ENCODE assay signal across 1 cellular context in the genomic region with DNA sequence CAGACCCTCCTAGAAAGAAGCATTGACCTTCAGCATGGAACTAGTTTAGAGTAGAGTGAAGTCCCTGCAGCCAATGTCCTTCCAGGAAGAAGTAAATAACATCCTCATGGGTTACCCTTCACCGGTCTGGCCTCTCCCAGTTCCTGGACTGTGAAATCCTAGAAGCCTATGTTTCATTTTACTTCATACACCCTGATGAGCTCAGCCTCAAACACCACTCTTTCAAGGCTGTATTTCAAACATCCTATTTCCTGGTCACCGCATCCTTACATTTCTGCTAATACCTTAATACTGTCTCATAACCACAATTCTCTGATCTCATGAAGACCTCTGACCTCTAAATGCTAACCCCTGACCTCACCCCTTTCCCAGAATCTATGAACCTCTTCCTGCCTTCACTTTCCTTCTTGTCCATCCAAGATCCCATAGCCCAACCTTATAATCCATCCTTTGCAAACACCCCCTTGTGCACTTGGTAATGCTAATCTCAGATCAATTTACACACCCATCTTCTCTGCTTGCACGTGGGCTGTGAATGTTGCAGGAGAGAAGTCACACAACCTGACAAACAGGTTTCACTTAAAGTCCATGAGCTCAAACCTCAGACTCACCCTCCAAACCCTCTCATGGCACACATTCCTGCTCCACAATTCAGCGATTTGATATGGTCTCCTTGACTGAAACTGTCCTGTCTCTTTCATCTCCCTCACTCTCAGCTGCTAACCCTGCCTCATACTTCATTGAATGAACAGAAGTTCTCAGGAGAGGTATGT.
TF ChIP-seq lines count a peak whose summit lies in the region.

No MANE protein-coding gene starts in this region.

TF ChIP-seq in K562, 482 proteins besides CTCF, POLR2A, EP300 and RAD21:
- TF ChIP-seq, protein P1, sequence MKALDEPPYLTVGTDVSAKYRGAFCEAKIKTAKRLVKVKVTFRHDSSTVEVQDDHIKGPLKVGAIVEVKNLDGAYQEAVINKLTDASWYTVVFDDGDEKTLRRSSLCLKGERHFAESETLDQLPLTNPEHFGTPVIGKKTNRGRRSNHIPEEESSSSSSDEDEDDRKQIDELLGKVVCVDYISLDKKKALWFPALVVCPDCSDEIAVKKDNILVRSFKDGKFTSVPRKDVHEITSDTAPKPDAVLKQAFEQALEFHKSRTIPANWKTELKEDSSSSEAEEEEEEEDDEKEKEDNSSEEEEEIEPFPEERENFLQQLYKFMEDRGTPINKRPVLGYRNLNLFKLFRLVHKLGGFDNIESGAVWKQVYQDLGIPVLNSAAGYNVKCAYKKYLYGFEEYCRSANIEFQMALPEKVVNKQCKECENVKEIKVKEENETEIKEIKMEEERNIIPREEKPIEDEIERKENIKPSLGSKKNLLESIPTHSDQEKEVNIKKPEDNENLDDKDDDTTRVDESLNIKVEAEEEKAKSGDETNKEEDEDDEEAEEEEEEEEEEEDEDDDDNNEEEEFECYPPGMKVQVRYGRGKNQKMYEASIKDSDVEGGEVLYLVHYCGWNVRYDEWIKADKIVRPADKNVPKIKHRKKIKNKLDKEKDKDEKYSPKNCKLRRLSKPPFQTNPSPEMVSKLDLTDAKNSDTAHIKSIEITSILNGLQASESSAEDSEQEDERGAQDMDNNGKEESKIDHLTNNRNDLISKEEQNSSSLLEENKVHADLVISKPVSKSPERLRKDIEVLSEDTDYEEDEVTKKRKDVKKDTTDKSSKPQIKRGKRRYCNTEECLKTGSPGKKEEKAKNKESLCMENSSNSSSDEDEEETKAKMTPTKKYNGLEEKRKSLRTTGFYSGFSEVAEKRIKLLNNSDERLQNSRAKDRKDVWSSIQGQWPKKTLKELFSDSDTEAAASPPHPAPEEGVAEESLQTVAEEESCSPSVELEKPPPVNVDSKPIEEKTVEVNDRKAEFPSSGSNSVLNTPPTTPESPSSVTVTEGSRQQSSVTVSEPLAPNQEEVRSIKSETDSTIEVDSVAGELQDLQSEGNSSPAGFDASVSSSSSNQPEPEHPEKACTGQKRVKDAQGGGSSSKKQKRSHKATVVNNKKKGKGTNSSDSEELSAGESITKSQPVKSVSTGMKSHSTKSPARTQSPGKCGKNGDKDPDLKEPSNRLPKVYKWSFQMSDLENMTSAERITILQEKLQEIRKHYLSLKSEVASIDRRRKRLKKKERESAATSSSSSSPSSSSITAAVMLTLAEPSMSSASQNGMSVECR (CRISPR knock-in tag; IDR thresholded peaks at IDR 0.05) = no peak
- TF ChIP-seq ZNF785 (CRISPR knock-in tag; IDR thresholded peaks at IDR 0.05) = no peak
- no peak for TF ChIP-seq PRDM10 (IDR thresholded peaks at IDR 0.05; ENCODE audit: partially characterized antibody)
- TF ChIP-seq CEBPB (tag; IDR thresholded peaks at IDR 0.05) = no peak
- no peak for TF ChIP-seq ZNF354B (CRISPR knock-in tag; IDR thresholded peaks at IDR 0.05)
- no peak for TF ChIP-seq NCOA1 (IDR thresholded peaks at IDR 0.05; ENCODE audit: low read depth)
- TF ChIP-seq CHD2 (IDR thresholded peaks at IDR 0.05; ENCODE audit: low read depth, low read length) = no peak
TF ChIP-seq in K562: peak in this region for 0.
